In genomic region chr6:112833546-112834215, GRCh38 we compare ENCODE assay signal across 12 cellular contexts.
A peak's percentile ranks its signal among the peaks of the same experiment; 100 is the strongest.
DNase-seq lines count a peak whose midpoint lies in the region; ATAC-seq, FAIRE-seq and TF ChIP-seq lines count a peak whose summit lies in the region.
"Had no signal": no experiment of that assay in that cellular context is flagged by ENCODE, and none has a peak within 500 bp of the region (broad histone marks: within the 10 kb centered on the region; RNA-seq: fewer than 3 reads in every experiment).

No MANE protein-coding gene starts in this region.

- H3K4me1 Mint-ChIP-seq in osteocyte (ENCODE audit: unreplicated experiment), result peaks cover 16% of the 10 kb centered on the region
- no peaks in the 10 kb centered on the region for H3K4me1 Mint-ChIP-seq in activated CD8-positive, alpha-beta T cell treated with anti-CD3 and anti-CD28 coated beads for 36 hours (ENCODE audit: low read depth)
- H3K4me1 Mint-ChIP-seq: activated T-helper 17 cell treated with anti-CD3 and anti-CD28 coated beads, Interleukin-2, amount 50 U/mL, for 72 hours had no signal

- POLR2A ChIA-PET in activated CD8-positive, alpha-beta T cell treated with anti-CD3 and anti-CD28 coated beads for 36 hours (lab: Charles Lee), result no interaction called here

- no peak overlapping the region for H3K4me3 Mint-ChIP-seq in osteocyte (ENCODE audit: unreplicated experiment)
- no peak overlapping the region for H3K4me3 Mint-ChIP-seq in activated CD8-positive, alpha-beta T cell treated with anti-CD3 and anti-CD28 coated beads for 36 hours
- H3K4me3 Mint-ChIP-seq: activated T-helper 17 cell treated with anti-CD3 and anti-CD28 coated beads, Interleukin-2, amount 50 U/mL, for 72 hours had no signal

- intact Hi-C loops in activated CD8-positive, alpha-beta T cell treated with anti-CD3 and anti-CD28 coated beads for 36 hours (cut with micrococcal nuclease), result no loop called here

- ATAC-seq in HG03571 (IDR thresholded peaks at IDR 0.05; ENCODE audit: unreplicated experiment), result no peak
- no peak for ATAC-seq in activated CD8-positive, alpha-beta T cell treated with anti-CD3 and anti-CD28 coated beads for 36 hours
- ATAC-seq: activated T-helper 17 cell treated with anti-CD3 and anti-CD28 coated beads, Interleukin-2, amount 50 U/mL, for 72 hours had no signal

- peaks cover 5% of the 10 kb centered on the region for H3K9me3 Mint-ChIP-seq in osteocyte (ENCODE audit: unreplicated experiment)
- no peaks in the 10 kb centered on the region for H3K9me3 Mint-ChIP-seq in activated CD8-positive, alpha-beta T cell treated with anti-CD3 and anti-CD28 coated beads for 36 hours
- H3K9me3 Mint-ChIP-seq: activated T-helper 17 cell treated with anti-CD3 and anti-CD28 coated beads, Interleukin-2, amount 50 U/mL, for 72 hours had no signal

- CTCF ChIA-PET in activated CD8-positive, alpha-beta T cell treated with anti-CD3 and anti-CD28 coated beads for 36 hours (lab: Charles Lee), result no interaction called here

- no peaks in the 10 kb centered on the region for H3K27me3 Mint-ChIP-seq in osteocyte (ENCODE audit: unreplicated experiment)
- no peaks in the 10 kb centered on the region for H3K27me3 Mint-ChIP-seq in activated CD8-positive, alpha-beta T cell treated with anti-CD3 and anti-CD28 coated beads for 36 hours
- H3K27me3 Mint-ChIP-seq: activated T-helper 17 cell treated with anti-CD3 and anti-CD28 coated beads, Interleukin-2, amount 50 U/mL, for 72 hours had no signal

- H3K27ac Mint-ChIP-seq in osteocyte (ENCODE audit: unreplicated experiment), result peak overlapping the region; percentile 71
- no peak overlapping the region for H3K27ac Mint-ChIP-seq in activated CD8-positive, alpha-beta T cell treated with anti-CD3 and anti-CD28 coated beads for 36 hours
- H3K27ac Mint-ChIP-seq: activated T-helper 17 cell treated with anti-CD3 and anti-CD28 coated beads, Interleukin-2, amount 50 U/mL, for 72 hours had no signal

- DNase-seq in GM04504 (ENCODE audit: low read depth) (peak; percentile 10), NCI-H226 (peak; percentile 6), choroid plexus epithelial cell (ENCODE audit: low read depth) (peak; percentile 36), osteocyte (ENCODE audit: extremely low spot score, unreplicated experiment) (no peak), GM19239 (ENCODE audit: insufficient read length, low spot score) (no peak)
- no peak for DNase-seq in activated CD8-positive, alpha-beta T cell treated with anti-CD3 and anti-CD28 coated beads for 36 hours
- DNase-seq: effector CD8-positive, alpha-beta T cell; NCI-H1048 had no signal

- no peak overlapping the region for H3K4me3 ChIP-seq in choroid plexus epithelial cell (ENCODE audit: low read depth, low read length)
- H3K4me3 ChIP-seq: ascending aorta had no signal

- FAIRE-seq in GM19239 (lab: Jason Lieb, UNC), result no peak
- FAIRE-seq: keratinocyte had no signal

- TF ChIP-seq CTCF in choroid plexus epithelial cell (conservative IDR thresholded peaks at IDR 0.05; ENCODE audit: low read depth, low read length) (no peak), osteocyte (IDR thresholded peaks at IDR 0.05) (no peak)
- TF ChIP-seq CTCF in activated CD8-positive, alpha-beta T cell treated with anti-CD3 and anti-CD28 coated beads for 36 hours (IDR thresholded peaks at IDR 0.05), result no peak

- no peaks in the 10 kb centered on the region for H3K36me3 Mint-ChIP-seq in osteocyte (ENCODE audit: unreplicated experiment)
- no peaks in the 10 kb centered on the region for H3K36me3 Mint-ChIP-seq in activated CD8-positive, alpha-beta T cell treated with anti-CD3 and anti-CD28 coated beads for 36 hours (ENCODE audit: low read depth)

Comparison
In these comparisons a context has a peak if more than half of its experiments do, and no peak if none do; other contexts are left out.
1. DNase-seq: peak in GM04504 (single experiment), NCI-H226 (single experiment) and choroid plexus epithelial cell (single experiment); none in osteocyte (single experiment), activated CD8-positive, alpha-beta T cell treated with anti-CD3 and anti-CD28 coated beads for 36 hours (single experiment) and GM19239 (single experiment).